Comparison of ENCODE assay signal across 8 cellular contexts in the genomic region with DNA sequence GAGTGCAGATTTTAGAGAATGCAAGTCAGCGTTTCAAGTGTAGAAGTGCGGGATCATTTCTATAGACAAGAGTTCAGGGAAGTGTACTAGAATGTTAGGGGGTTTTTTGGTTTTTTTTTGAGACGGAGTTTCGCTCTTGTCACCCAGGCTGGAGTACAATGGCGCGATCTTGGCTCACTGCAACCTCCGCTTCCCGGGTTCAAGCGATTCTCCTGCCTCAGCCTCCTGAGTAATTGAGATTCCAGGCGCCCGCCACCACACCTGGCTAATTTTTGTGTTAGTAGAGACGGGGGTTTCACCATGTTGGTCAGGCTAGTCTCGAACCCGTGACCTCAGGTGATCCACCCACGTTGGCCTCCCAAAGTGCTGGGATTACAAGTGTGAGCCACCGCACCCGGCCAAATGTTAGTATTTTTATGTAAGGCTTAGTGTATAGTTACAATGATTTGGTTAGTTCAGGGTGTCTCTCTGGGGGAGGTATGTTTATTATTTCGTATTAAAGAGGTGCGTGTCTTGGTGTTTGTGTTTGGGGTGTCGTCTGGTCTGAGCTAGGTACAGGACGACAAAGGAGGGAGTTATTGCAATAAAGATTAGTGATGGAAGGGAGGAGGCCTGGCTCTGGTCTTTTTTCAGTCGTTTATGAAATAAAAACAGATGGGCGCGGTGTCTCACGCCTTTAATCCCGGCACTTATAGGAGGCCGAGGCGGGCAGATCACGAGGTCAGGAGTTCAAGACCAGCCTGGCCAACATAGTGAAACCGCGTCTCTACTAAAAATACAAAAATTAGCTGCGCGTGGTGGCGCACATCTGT. TPM values are rescaled to one million over a fixed set of nuclear protein-coding genes. Genes with fewer than 3 reads are reported as not detected.
DNase-seq lines count a peak whose midpoint lies in the region; ATAC-seq, FAIRE-seq and TF ChIP-seq lines count a peak whose summit lies in the region.
"Not testable (repeated sequence)": the region's sequence is repeated elsewhere in the genome, so short reads cannot be mapped to it uniquely, and the experiment has no call there.

No MANE protein-coding gene starts in this region.

- H3K79me2 ChIP-seq in GM12878 (ENCODE audit: control insufficient read depth, insufficient read depth, low read length) = peaks cover 37% of the 10 kb centered on the region

- H3K18ac ChIP-seq in IMR-90 (ENCODE audit: low read depth, low read length) = peak overlapping the region; percentile 31; the same call in 1 of the 2 replicates

- ATAC-seq in GM19463 (IDR thresholded peaks at IDR 0.05; ENCODE audit: unreplicated experiment) = peak; percentile 4
- not testable (repeated sequence) for ATAC-seq in IMR-90 (ENCODE audit: low read depth); foreskin keratinocyte; mucosa of descending colon
- peak; percentile 31 for ATAC-seq in GM12878

- intact Hi-C loops in IMR-90 (cut with micrococcal nuclease) (loop anchor here (5.0 to 10.0 kb wide), 2 partner anchors 37 to 299 kb away; no protein-coding TSS in a partner anchor), GM12878 (cut with micrococcal nuclease; ENCODE audit: unreplicated experiment) (loop anchor here (10.0 kb wide), 1 partner anchor 401 kb away; a partner anchor contains a TSS)
- intact Hi-C loops in mucosa of descending colon (cut with DNase I, micrococcal nuclease) = not testable (repeated sequence)

- peak overlapping the region; percentile 80 for H3K4me3 ChIP-seq in AG04449 (ENCODE audit: low read depth, low read length)
- peak overlapping the region; percentile 89 for H3K4me3 ChIP-seq in IMR-90 (ENCODE audit: insufficient read depth, low read depth, low read length)
- H3K4me3 ChIP-seq in WERI-Rb-1 (ENCODE audit: low read depth, low read length) = peak overlapping the region; percentile 97
- peak overlapping the region; percentile 90 for H3K4me3 ChIP-seq in GM12878
- H3K4me3 ChIP-seq in mucosa of descending colon = peak overlapping the region; percentile 61

- not testable (repeated sequence) for H2BK20ac ChIP-seq in IMR-90 (ENCODE audit: low read depth, low read length)

- TF ChIP-seq CTCF in AG04449 (IDR thresholded peaks at IDR 0.05; ENCODE audit: insufficient read depth, low read length, missing control alignments); IMR-90 (conservative IDR thresholded peaks at IDR 0.05; ENCODE audit: low read depth, low read length); WERI-Rb-1 (IDR thresholded peaks at IDR 0.05; ENCODE audit: low read depth, low read length); GM12878 (IDR thresholded peaks at IDR 0.05 in 2 of 3, conservative IDR thresholded peaks at IDR 0.05 in 1 of 3; ENCODE audit: control insufficient read depth in 2 of 3, extremely low read depth in 1 of 3, insufficient read depth in 1 of 3, low read depth in 3 of 3, low read length in 3 of 3); foreskin keratinocyte (conservative IDR thresholded peaks at IDR 0.05); mucosa of descending colon (IDR thresholded peaks at IDR 0.05): not testable (repeated sequence)

- not testable (repeated sequence) for H3K4me1 ChIP-seq in IMR-90 (ENCODE audit: control insufficient read depth, insufficient read depth, low read length); GM12878 (ENCODE audit: control insufficient read depth, insufficient read depth, low read length)
- H3K4me1 ChIP-seq in foreskin keratinocyte = peaks cover 12% of the 10 kb centered on the region
- H3K4me1 ChIP-seq in mucosa of descending colon (ENCODE audit: low read depth) = peaks cover 17% of the 10 kb centered on the region

- H4K5ac ChIP-seq in IMR-90 (ENCODE audit: low read depth, low read length) = peak overlapping the region; percentile 76

- H3K9me3 ChIP-seq in IMR-90 (ENCODE audit: control insufficient read depth, insufficient read depth, low read length); WERI-Rb-1 (ENCODE audit: severe bottlenecking); GM12878 (replicated peaks; ENCODE audit: control insufficient read depth, insufficient read depth, low read length); mucosa of descending colon: not testable (repeated sequence)

- H3K56ac ChIP-seq in IMR-90 (ENCODE audit: extremely low read depth, insufficient read depth, low read length) = peak overlapping the region; percentile 70

- H4K20me1 ChIP-seq in IMR-90 (ENCODE audit: insufficient read depth, low read length) = peaks cover 28% of the 10 kb centered on the region
- not testable (repeated sequence) for H4K20me1 ChIP-seq in GM12878 (ENCODE audit: control insufficient read depth, insufficient read depth)

- TF ChIP-seq POLR2A in IMR-90 (IDR thresholded peaks at IDR 0.05; ENCODE audit: low read depth, low read length); GM12878 (IDR thresholded peaks at IDR 0.05; ENCODE audit: low read depth, low read length): not testable (repeated sequence)

- DNase-seq in AG04449 (ENCODE audit: low read depth, low spot score); IMR-90; GM12878 (ENCODE audit: low read depth, low spot score); foreskin keratinocyte: not testable (repeated sequence)
- DNase-seq in WERI-Rb-1 (peak; percentile 14), mucosa of descending colon (peak; percentile 41 to 61 (median 56))
- DNase-seq in stimulated activated CD4-positive, alpha-beta T cell treated with anti-CD3 and anti-CD28 coated beads, Interleukin-1b, Interleukin-23, amount 100 ng/mL, for 48 hours = peak; percentile 12

- BruUV-seq in IMR-90 (replicated peaks; lab: Mats Ljungman, UMichigan) = not testable (repeated sequence)
- BruUV-seq in GM12878 (replicated peaks; lab: Mats Ljungman, UMichigan) = TSS peak; percentile 100

- H3K79me1 ChIP-seq in IMR-90 (ENCODE audit: low read depth in 1 of 2, low read length in 2 of 2) = not testable (repeated sequence)

- 0 out of 2 replicates have a peak overlapping the region, but pooled peaks have one; percentile 23 for H2BK120ac ChIP-seq in IMR-90 (ENCODE audit: low read depth, low read length)

- 68% methylated on average over 17 of the region's 34 CpGs; no CpG with 5 or more reads in 1 of the 2 experiments for WGBS in IMR-90 (ENCODE audit: extremely low coverage in 2 of 2, insufficient read length in 1 of 2), 2 experiments
- WGBS in GM12878 (ENCODE audit: insufficient coverage, insufficient replicate concordance, low lambda C conversion rate, missing lambda C conversion rate) = 41% methylated on average over 34 of the region's 34 CpGs

- peak overlapping the region; percentile 31 for H2AK9ac ChIP-seq in IMR-90 (replicated peaks; ENCODE audit: low read depth, low read length, poor library complexity)

- not testable (repeated sequence) for H2BK15ac ChIP-seq in IMR-90 (ENCODE audit: low read depth, low read length)

- peak overlapping the region; percentile 38; the same call in 1 of the 2 replicates for H3K4ac ChIP-seq in IMR-90 (ENCODE audit: low read depth, low read length)

- H3K27ac ChIP-seq in IMR-90 (ENCODE audit: insufficient read depth, low read length) = peak overlapping the region; percentile 84
- H3K27ac ChIP-seq in WERI-Rb-1 = peak overlapping the region; percentile 98
- H3K27ac ChIP-seq in GM12878 (ENCODE audit: control insufficient read depth, insufficient read depth) = peak overlapping the region; percentile 89
- peak overlapping the region; percentile 90 for H3K27ac ChIP-seq in foreskin keratinocyte

- H2BK5ac ChIP-seq in IMR-90 (ENCODE audit: low read depth, low read length, poor library complexity, severe bottlenecking) = peak overlapping the region; percentile 43

- not testable (repeated sequence) for H3K36me3 ChIP-seq in IMR-90 (ENCODE audit: control insufficient read depth, insufficient read depth, low read length); GM12878 (ENCODE audit: control insufficient read depth in 2 of 2, insufficient read depth in 2 of 2, low read length in 1 of 2); mucosa of descending colon (ENCODE audit: low read depth)
- H3K36me3 ChIP-seq in WERI-Rb-1 = peaks cover 17% of the 10 kb centered on the region

- not testable (repeated sequence) for TF ChIP-seq RAD21 in IMR-90 (IDR thresholded peaks at IDR 0.05; ENCODE audit: low read length); GM12878 (IDR thresholded peaks at IDR 0.05; ENCODE audit: insufficient read depth, low read depth, low read length)

- not testable (repeated sequence) for TF ChIP-seq EP300 in GM12878 (IDR thresholded peaks at IDR 0.05; ENCODE audit: borderline replicate concordance in 1 of 2, control insufficient read depth in 1 of 2, low read depth in 2 of 2, low read length in 2 of 2)

- not testable (repeated sequence) for H3K23ac ChIP-seq in IMR-90 (ENCODE audit: low read depth, low read length)

- not testable (repeated sequence) for H3K9me1 ChIP-seq in IMR-90 (ENCODE audit: insufficient read depth, low read length)

- dilution Hi-C loops in IMR-90 (cut with HindIII; ENCODE audit: low sequenced_read_pairs, unreplicated experiment) = not testable (repeated sequence)

- CTCF ChIA-PET in AG04449 (lab: Yijun Ruan, JAX) = interaction anchor here (0.8 to 6.6 kb wide), 3 partner anchors 9 to 30 kb away, joined by 3 to 32 read pairs (median 4); a partner anchor contains a TSS
- CTCF ChIA-PET in IMR-90 (lab: Yijun Ruan, JAX) = interaction anchor here (0.5 kb wide), 1 partner anchor 13 kb away, joined by 3 read pairs; no protein-coding TSS in a partner anchor
- CTCF ChIA-PET in GM12878 (lab: Yijun Ruan, JAX) = interaction anchor here (1.7 to 3.9 kb wide), 2 partner anchors 11 to 14 kb away, joined by 4 to 31 read pairs; a partner anchor contains a TSS

- H4K91ac ChIP-seq in IMR-90 (ENCODE audit: insufficient read depth, low read depth, low read length) = not testable (repeated sequence)

- H3K27me3 ChIP-seq in IMR-90 (ENCODE audit: control insufficient read depth, insufficient read depth, low read length); WERI-Rb-1 (ENCODE audit: insufficient read depth, low read depth, severe bottlenecking); GM12878 (replicated peaks in 1 of 2; ENCODE audit: control insufficient read depth in 2 of 2, insufficient read depth in 2 of 2, low read length in 1 of 2); foreskin keratinocyte: not testable (repeated sequence)

- peak overlapping the region; percentile 59 for H3K4me2 ChIP-seq in IMR-90 (ENCODE audit: low read depth, low read length)
- H3K4me2 ChIP-seq in GM12878 (ENCODE audit: control insufficient read depth, insufficient read depth) = peak overlapping the region; percentile 77

- H3K9ac ChIP-seq in IMR-90 (ENCODE audit: low read depth, low read length) = peak overlapping the region; percentile 80
- H3K9ac ChIP-seq in GM12878 (ENCODE audit: control insufficient read depth, insufficient read depth, low read length) = peak overlapping the region; percentile 85

- in situ Hi-C loops in IMR-90 (cut with MboI; ENCODE audit: low sequenced_read_pairs); GM12878 (cut with MboI): not testable (repeated sequence)

- H2AFZ ChIP-seq in IMR-90 (replicated peaks; ENCODE audit: low read length, poor library complexity) (peak overlapping the region; percentile 91), GM12878 (ENCODE audit: control insufficient read depth, low read depth, low read length) (peak overlapping the region; percentile 79)

- RAD21 ChIA-PET in GM12878 (lab: Charles Lee; ENCODE audit: unreplicated experiment) = interaction anchor here (0.9 to 2.7 kb wide), 6 partner anchors 10 to 36 kb away, joined by 3 to 18 read pairs (median 4); a partner anchor contains a TSS

- SMC1A ChIA-PET in GM12878 (lab: Charles Lee; ENCODE audit: uncharacterized antibody, unreplicated experiment) = interaction anchor here (0.8 to 5.2 kb wide), 6 partner anchors 10 to 435 kb away, joined by 3 to 34 read pairs (median 4); a partner anchor contains a TSS

- H3K14ac ChIP-seq in IMR-90 (replicated peaks; ENCODE audit: low read depth, low read length) = peak overlapping the region; percentile 58

- not testable (repeated sequence) for H2AK5ac ChIP-seq in IMR-90 (ENCODE audit: low read depth, low read length)

- FAIRE-seq in GM12878 (lab: Jason Lieb, UNC) = not testable (repeated sequence)

- POLR2A ChIA-PET in AG04449 (lab: Yijun Ruan, JAX) = interaction anchor here (0.8 to 1.3 kb wide), 3 partner anchors 12 to 77 kb away, joined by 3 to 8 read pairs (median 4); no protein-coding TSS in a partner anchor
- POLR2A ChIA-PET in IMR-90 (lab: Charles Lee; ENCODE audit: unreplicated experiment) = interaction anchor here (1.2 kb wide), 1 partner anchor 17 kb away, joined by 6 read pairs; no protein-coding TSS in a partner anchor
- POLR2A ChIA-PET in GM12878 (lab: Charles Lee) = interaction anchor here (0.8 to 2.5 kb wide), 3 partner anchors 10 to 18 kb away, joined by 3 to 45 read pairs (median 16); a partner anchor contains a TSS

- peak overlapping the region; percentile 84 to 99 for H4K8ac ChIP-seq in IMR-90 (ENCODE audit: low read depth in 2 of 2, low read length in 2 of 2)

RNA-seq across cellular contexts. Expression of a gene that starts 0.8 kb away (rescaled TPM):
- total RNA-seq in IMR-90 (2012; rRNA removed) = 76.4 and 86.7 TPM in 2 replicates
- polyA plus RNA-seq in IMR-90 (2012; rRNA removed) = 106 and 121 TPM in 2 replicates
- polyA plus RNA-seq in IMR-90 (2012; cell fraction: cytosol; rRNA removed) = 49.5 and 136 TPM in 2 replicates
- 70.7 and 119 TPM in 2 replicates for polyA plus RNA-seq in IMR-90 (2012; cell fraction: nucleus; rRNA removed; ENCODE audit: low replicate concordance)
- 24.0 and 28.2 TPM in 2 replicates for total RNA-seq in GM12878 (2013; cell fraction: nucleolus; rRNA removed)
- 64.3 and 74.2 TPM in 2 replicates for total RNA-seq in GM12878 (2014; rRNA removed)
- total RNA-seq in GM12878 (2014; rRNA removed; fragmentation: Illumina TruSeq; extraction: Trizol) = 32.3 and 34.7 TPM in 2 replicates
- 77.3 and 77.9 TPM in 2 replicates for total RNA-seq in GM12878 (2021)
- polyA plus RNA-seq in GM12878 (2011; ENCODE audit: low read depth) = 33.6 TPM
- 39.5 and 66.9 TPM in 2 replicates for polyA plus RNA-seq in GM12878 (2011; rRNA removed)
- 97.6 and 110 TPM in 2 replicates for polyA plus RNA-seq in GM12878 (2011; cell fraction: cytosol; rRNA removed)
- 76.0 and 88.2 TPM in 2 replicates for polyA plus RNA-seq in GM12878 (2011; cell fraction: nucleus; rRNA removed)
- 48.4 and 48.8 TPM in 2 replicates for polyA plus RNA-seq in GM12878 (2012)
- polyA plus RNA-seq in GM12878 (2014; fragmentation: Illumina TruSeq; extraction: Trizol) = 41.9 and 47.1 TPM in 2 replicates
- 1 to 10 TPM; 3.5 to 4.1 TPM for polyA plus RNA-seq in GM12878 (2014; fragmentation: Nextera tagmentation; extraction: Ambion mirVana)
- polyA plus RNA-seq in GM12878 (2014; rRNA removed) = 65.7 and 68.4 TPM in 2 replicates
- 10 to 100 TPM; 43.9 to 44.7 TPM for polyA plus RNA-seq in GM12878 (2016; fragmentation: Nextera tagmentation; extraction: Ambion mirVana)
- polyA minus RNA-seq in GM12878 (2011; rRNA and poly(A)+ RNA removed) = 61.9 and 73.3 TPM in 2 replicates
- polyA minus RNA-seq in GM12878 (2011; cell fraction: cytosol; rRNA and poly(A)+ RNA removed) = 28.1 and 30.7 TPM in 2 replicates
- polyA minus RNA-seq in GM12878 (2011; cell fraction: nucleus; rRNA and poly(A)+ RNA removed) = 12.6 and 21.0 TPM in 2 replicates
- 66.4 and 67.1 TPM in 2 replicates for total RNA-seq in foreskin keratinocyte
- 23.8 and 26.6 TPM in 2 replicates for polyA plus RNA-seq in foreskin keratinocyte
- 100 to 1,000 TPM in 1 of 3 donors, 10 to 100 TPM in 2; 79.1 to 131 (median 86.1) TPM for total RNA-seq in mucosa of descending colon

RNA-seq across cellular contexts. Expression of a gene that starts 11.1 kb away (rescaled TPM):
- 82.1 and 118 TPM in 2 replicates for total RNA-seq in IMR-90 (2012; rRNA removed)
- 57.6 and 62.9 TPM in 2 replicates for polyA plus RNA-seq in IMR-90 (2012; rRNA removed)
- polyA plus RNA-seq in IMR-90 (2012; cell fraction: cytosol; rRNA removed) = 27.2 and 28.3 TPM in 2 replicates
- 12.8 and 29.2 TPM in 2 replicates for polyA plus RNA-seq in IMR-90 (2012; cell fraction: nucleus; rRNA removed; ENCODE audit: low replicate concordance)
- 59.8 and 65.8 TPM in 2 replicates for total RNA-seq in GM12878 (2013; cell fraction: nucleolus; rRNA removed)
- 26.4 and 31.9 TPM in 2 replicates for total RNA-seq in GM12878 (2014; rRNA removed)
- total RNA-seq in GM12878 (2014; rRNA removed; fragmentation: Illumina TruSeq; extraction: Trizol) = 18.2 and 19.9 TPM in 2 replicates
- 24.9 and 25.0 TPM in 2 replicates for total RNA-seq in GM12878 (2021)
- 15.4 TPM for polyA plus RNA-seq in GM12878 (2011; ENCODE audit: low read depth)
- 55.6 and 60.3 TPM in 2 replicates for polyA plus RNA-seq in GM12878 (2011; rRNA removed)
- 53.1 and 58.9 TPM in 2 replicates for polyA plus RNA-seq in GM12878 (2011; cell fraction: cytosol; rRNA removed)
- 26.3 and 38.6 TPM in 2 replicates for polyA plus RNA-seq in GM12878 (2011; cell fraction: nucleus; rRNA removed)
- 19.4 and 24.8 TPM in 2 replicates for polyA plus RNA-seq in GM12878 (2012)
- 22.7 and 26.1 TPM in 2 replicates for polyA plus RNA-seq in GM12878 (2014; fragmentation: Illumina TruSeq; extraction: Trizol)
- 10 to 100 TPM; 12.3 to 16.4 TPM for polyA plus RNA-seq in GM12878 (2014; fragmentation: Nextera tagmentation; extraction: Ambion mirVana)
- 26.8 and 27.5 TPM in 2 replicates for polyA plus RNA-seq in GM12878 (2014; rRNA removed)
- 10 to 100 TPM; 33.2 to 34.9 TPM for polyA plus RNA-seq in GM12878 (2016; fragmentation: Nextera tagmentation; extraction: Ambion mirVana)
- polyA minus RNA-seq in GM12878 (2011; rRNA and poly(A)+ RNA removed) = 55.1 and 89.8 TPM in 2 replicates
- polyA minus RNA-seq in GM12878 (2011; cell fraction: cytosol; rRNA and poly(A)+ RNA removed) = 21.6 and 24.7 TPM in 2 replicates
- 15.0 and 25.9 TPM in 2 replicates for polyA minus RNA-seq in GM12878 (2011; cell fraction: nucleus; rRNA and poly(A)+ RNA removed)
- total RNA-seq in foreskin keratinocyte = 60.1 and 65.6 TPM in 2 replicates
- polyA plus RNA-seq in foreskin keratinocyte = 29.5 and 31.1 TPM in 2 replicates
- 100 to 1,000 TPM in 2 of 3 donors, 10 to 100 TPM in 1; 73.8 to 129 (median 124) TPM for total RNA-seq in mucosa of descending colon
